1 cellular context compared by ENCODE assay signal in the genomic region with DNA sequence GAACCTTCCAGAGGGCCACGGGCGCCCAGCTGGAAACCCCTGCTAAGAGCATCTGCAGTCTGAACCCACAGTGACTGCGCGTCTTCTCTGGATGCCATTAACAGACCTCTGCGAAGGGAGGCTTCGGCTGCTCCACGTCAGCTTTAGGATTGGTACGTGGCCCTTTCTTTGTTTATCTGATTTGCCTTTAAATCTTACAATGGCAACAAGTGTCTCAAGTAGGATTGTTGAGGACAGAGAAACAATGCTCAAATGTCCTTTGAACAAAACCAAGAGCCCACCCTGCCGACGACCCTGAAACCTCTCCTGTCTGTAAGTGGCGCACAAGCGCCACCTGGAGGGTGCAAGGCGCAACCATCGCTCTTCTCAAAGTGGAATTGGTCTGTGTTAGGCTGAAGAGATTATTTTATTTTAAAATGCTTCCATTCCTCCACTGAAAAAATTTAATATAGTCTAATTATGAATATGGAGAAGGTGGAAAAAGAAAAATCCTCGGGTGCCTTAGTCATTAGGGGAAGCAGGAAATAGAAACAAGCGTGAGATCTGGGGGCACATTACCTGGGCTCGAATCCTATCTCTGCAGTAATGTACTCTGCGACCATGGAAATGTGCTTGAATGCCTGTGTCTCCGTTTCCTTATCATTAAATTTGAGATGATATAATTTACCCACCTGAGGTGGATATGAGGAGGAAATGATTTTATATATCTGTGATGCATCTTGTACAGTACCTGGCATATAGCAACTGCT.
TF ChIP-seq lines count a peak whose summit lies in the region.

No MANE protein-coding gene starts in this region.

TF ChIP-seq in GM23338, 12 proteins besides CTCF, POLR2A, EP300 and RAD21 (continued from another document):
- TF ChIP-seq, protein P1, sequence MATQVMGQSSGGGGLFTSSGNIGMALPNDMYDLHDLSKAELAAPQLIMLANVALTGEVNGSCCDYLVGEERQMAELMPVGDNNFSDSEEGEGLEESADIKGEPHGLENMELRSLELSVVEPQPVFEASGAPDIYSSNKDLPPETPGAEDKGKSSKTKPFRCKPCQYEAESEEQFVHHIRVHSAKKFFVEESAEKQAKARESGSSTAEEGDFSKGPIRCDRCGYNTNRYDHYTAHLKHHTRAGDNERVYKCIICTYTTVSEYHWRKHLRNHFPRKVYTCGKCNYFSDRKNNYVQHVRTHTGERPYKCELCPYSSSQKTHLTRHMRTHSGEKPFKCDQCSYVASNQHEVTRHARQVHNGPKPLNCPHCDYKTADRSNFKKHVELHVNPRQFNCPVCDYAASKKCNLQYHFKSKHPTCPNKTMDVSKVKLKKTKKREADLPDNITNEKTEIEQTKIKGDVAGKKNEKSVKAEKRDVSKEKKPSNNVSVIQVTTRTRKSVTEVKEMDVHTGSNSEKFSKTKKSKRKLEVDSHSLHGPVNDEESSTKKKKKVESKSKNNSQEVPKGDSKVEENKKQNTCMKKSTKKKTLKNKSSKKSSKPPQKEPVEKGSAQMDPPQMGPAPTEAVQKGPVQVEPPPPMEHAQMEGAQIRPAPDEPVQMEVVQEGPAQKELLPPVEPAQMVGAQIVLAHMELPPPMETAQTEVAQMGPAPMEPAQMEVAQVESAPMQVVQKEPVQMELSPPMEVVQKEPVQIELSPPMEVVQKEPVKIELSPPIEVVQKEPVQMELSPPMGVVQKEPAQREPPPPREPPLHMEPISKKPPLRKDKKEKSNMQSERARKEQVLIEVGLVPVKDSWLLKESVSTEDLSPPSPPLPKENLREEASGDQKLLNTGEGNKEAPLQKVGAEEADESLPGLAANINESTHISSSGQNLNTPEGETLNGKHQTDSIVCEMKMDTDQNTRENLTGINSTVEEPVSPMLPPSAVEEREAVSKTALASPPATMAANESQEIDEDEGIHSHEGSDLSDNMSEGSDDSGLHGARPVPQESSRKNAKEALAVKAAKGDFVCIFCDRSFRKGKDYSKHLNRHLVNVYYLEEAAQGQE (IDR thresholded peaks at IDR 0.05; ENCODE audit: unreplicated experiment), result no peak
